In the genomic region with DNA sequence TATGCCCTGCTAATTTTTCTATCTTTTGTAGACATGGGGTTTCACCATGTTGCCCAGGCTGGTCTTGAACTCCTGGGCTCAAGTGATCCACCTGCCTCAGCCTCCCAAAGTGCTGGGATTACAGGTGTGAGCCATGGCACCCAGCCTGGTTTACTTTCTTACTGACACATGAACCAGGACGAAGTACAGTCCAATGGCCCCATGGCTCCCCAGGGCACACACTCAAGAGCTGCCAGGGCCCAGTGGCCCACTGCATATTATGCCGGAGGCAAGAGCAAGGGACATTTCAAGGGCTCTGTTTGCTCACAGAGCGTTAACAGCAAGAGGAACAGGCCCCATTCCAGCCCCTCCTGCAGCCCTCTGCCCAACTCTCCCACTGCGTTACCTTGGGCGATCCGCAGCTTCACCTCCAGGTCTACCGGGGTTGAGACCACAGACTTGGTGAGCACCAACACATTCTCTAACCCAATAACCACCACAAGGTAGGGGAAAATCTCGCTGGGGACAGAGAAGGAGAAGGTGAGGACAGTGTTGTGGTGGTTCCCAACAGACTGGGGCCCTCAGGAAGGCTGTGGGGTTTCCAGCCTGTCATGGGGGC, we compare ENCODE assay signal across 27 cellular contexts. TPM values are rescaled to one million over a fixed set of nuclear protein-coding genes. Genes with fewer than 3 reads are reported as not detected.
DNase-seq lines count a peak whose midpoint lies in the region; ATAC-seq, FAIRE-seq and TF ChIP-seq lines count a peak whose summit lies in the region.
"Had no signal": no experiment of that assay in that cellular context is flagged by ENCODE, and none has a peak within 500 bp of the region (broad histone marks: within the 10 kb centered on the region; RNA-seq: fewer than 3 reads in every experiment).

No MANE protein-coding gene starts in this region.

- H3K9me3 ChIP-seq in kidney (ENCODE audit: control insufficient read depth in 1 of 2, low read length in 2 of 2): no peaks in the 10 kb centered on the region
- H3K9me3 ChIP-seq: BLaER1, Caco-2, esophagus squamous epithelium, heart right ventricle, tibial nerve had no signal

- H3K4me1 Mint-ChIP-seq in stimulated activated naive CD8-positive, alpha-beta T cell treated with anti-CD3 and anti-CD28 coated beads, Interleukin-15, amount 100 ng/mL, for 72 hours: peaks cover 34% of the 10 kb centered on the region
- H3K4me1 Mint-ChIP-seq in T-helper 2 cell treated with Interferon-gamma antibody and Interleukin-4, amounts not matched to agents 5 μg/mL and 100 μg/mL, for 36 hours (ENCODE audit: low read depth): peaks cover 4% of the 10 kb centered on the region

- peak overlapping the region; percentile 38 to 76 for H3K27ac Mint-ChIP-seq in stimulated activated naive CD8-positive, alpha-beta T cell treated with anti-CD3 and anti-CD28 coated beads, Interleukin-15, amount 100 ng/mL, for 72 hours
- H3K27ac Mint-ChIP-seq in T-helper 2 cell treated with Interferon-gamma antibody and Interleukin-4, amounts not matched to agents 5 μg/mL and 100 μg/mL, for 36 hours: no peak overlapping the region
- H3K27ac Mint-ChIP-seq: dendritic cell treated with granulocyte-macrophage colony-stimulating factor and Interleukin-4, amounts not matched to agents 40 ng/mL and 50 ng/mL, for 4 days; memory B cell had no signal

- FAIRE-seq in kidney (lab: Jason Lieb, UNC): no peak
- FAIRE-seq: astrocyte, endometrium, K562 had no signal

- no peaks in the 10 kb centered on the region for H3K27me3 Mint-ChIP-seq in stimulated activated naive CD8-positive, alpha-beta T cell treated with anti-CD3 and anti-CD28 coated beads, Interleukin-15, amount 100 ng/mL, for 72 hours
- H3K27me3 Mint-ChIP-seq in T-helper 2 cell treated with Interferon-gamma antibody and Interleukin-4, amounts not matched to agents 5 μg/mL and 100 μg/mL, for 36 hours (ENCODE audit: low read depth): no peaks in the 10 kb centered on the region
- H3K27me3 Mint-ChIP-seq: activated CD4-positive, alpha-beta memory T cell treated with anti-CD3 and anti-CD28 coated beads, Interleukin-2, amount 10 ng/mL, durations not matched to agents 7 days and 5 days; dendritic cell treated with granulocyte-macrophage colony-stimulating factor and Interleukin-4, amounts not matched to agents 40 ng/mL and 50 ng/mL, for 4 days; memory B cell had no signal

- TF ChIP-seq CTCF in VCaP (conservative IDR thresholded peaks at IDR 0.05) (no peak), kidney (IDR thresholded peaks at IDR 0.05; ENCODE audit: borderline replicate concordance, extremely low read depth, insufficient read depth) (no peak)

- peaks cover 26 to 36% of the 10 kb centered on the region in 2 donors for H3K36me3 ChIP-seq in kidney (ENCODE audit: control insufficient read depth in 1 of 2, insufficient read depth in 2 of 2, low read length in 2 of 2)

- H3K4me3 Mint-ChIP-seq in stimulated activated naive CD8-positive, alpha-beta T cell treated with anti-CD3 and anti-CD28 coated beads, Interleukin-15, amount 100 ng/mL, for 72 hours: no peak overlapping the region
- no peak overlapping the region for H3K4me3 Mint-ChIP-seq in T-helper 2 cell treated with Interferon-gamma antibody and Interleukin-4, amounts not matched to agents 5 μg/mL and 100 μg/mL, for 36 hours
- H3K4me3 Mint-ChIP-seq: activated CD4-positive, alpha-beta memory T cell treated with anti-CD3 and anti-CD28 coated beads, Interleukin-2, amount 10 ng/mL, durations not matched to agents 7 days and 5 days; dendritic cell treated with granulocyte-macrophage colony-stimulating factor and Interleukin-4, amounts not matched to agents 40 ng/mL and 50 ng/mL, for 4 days; memory B cell had no signal

- H3K4me3 ChIP-seq in kidney (ENCODE audit: low read length in 2 of 2): no peak overlapping the region
- H3K4me3 ChIP-seq: BLaER1, esophagus squamous epithelium, heart right ventricle, K562, tibial nerve had no signal

- peaks cover 16% of the 10 kb centered on the region for H3K36me3 Mint-ChIP-seq in T-helper 2 cell treated with Interferon-gamma antibody and Interleukin-4, amounts not matched to agents 5 μg/mL and 100 μg/mL, for 36 hours (ENCODE audit: low read depth)

- DNase-seq in Right ventricle myocardium superior: peak; percentile 13
- no peak for DNase-seq in Right ventricle myocardium inferior (ENCODE audit: missing footprints)
- DNase-seq in kidney: peak; percentile 32
- DNase-seq in stimulated activated naive CD8-positive, alpha-beta T cell treated with anti-CD3 and anti-CD28 coated beads, Interleukin-15, amount 100 ng/mL, for 72 hours: no peak
- no peak for DNase-seq in stimulated activated CD4-positive, alpha-beta T cell treated with anti-CD3 and anti-CD28 coated beads, Interleukin-1b, Interleukin-23, amount 100 ng/mL, for 48 hours
- DNase-seq in T-helper 2 cell treated with Interferon-gamma antibody and Interleukin-4, amounts not matched to agents 5 μg/mL and 100 μg/mL, for 36 hours (ENCODE audit: low spot score): no peak
- DNase-seq: activated CD4-positive, alpha-beta memory T cell treated with anti-CD3 and anti-CD28 coated beads, Interleukin-2, amount 10 ng/mL, durations not matched to agents 7 days and 5 days; Caco-2; caudate nucleus; DND-41; esophagus squamous epithelium; foreskin melanocyte; heart right ventricle; NCI-H1105 treated with DMSO at 0.1 percent for 48 hours; NCI-H2081; NCI-H226; NCI-H774; T-helper 1 cell had no signal

- H3K27ac ChIP-seq in VCaP: 0 out of 2 replicates have a peak overlapping the region, but pooled peaks have one; percentile 66
- no peak overlapping the region for H3K27ac ChIP-seq in kidney (ENCODE audit: low read depth in 2 of 2, low read length in 2 of 2)
- H3K27ac ChIP-seq: BLaER1, esophagus squamous epithelium, tibial nerve had no signal

- no peaks in the 10 kb centered on the region for H3K9me3 Mint-ChIP-seq in stimulated activated naive CD8-positive, alpha-beta T cell treated with anti-CD3 and anti-CD28 coated beads, Interleukin-15, amount 100 ng/mL, for 72 hours
- no peaks in the 10 kb centered on the region for H3K9me3 Mint-ChIP-seq in T-helper 2 cell treated with Interferon-gamma antibody and Interleukin-4, amounts not matched to agents 5 μg/mL and 100 μg/mL, for 36 hours
- H3K9me3 Mint-ChIP-seq: activated CD4-positive, alpha-beta memory T cell treated with anti-CD3 and anti-CD28 coated beads, Interleukin-2, amount 10 ng/mL, durations not matched to agents 7 days and 5 days; dendritic cell treated with granulocyte-macrophage colony-stimulating factor and Interleukin-4, amounts not matched to agents 40 ng/mL and 50 ng/mL, for 4 days; memory B cell had no signal

- intact Hi-C loops in Right ventricle myocardium superior (cut with DNase I) (loop anchor here (5.0 kb wide), 1 partner anchor 54 kb away; a partner anchor contains a TSS), Right ventricle myocardium inferior (cut with DNase I) (no loop called here), kidney (cut with DNase I) (no loop called here)

- no peak overlapping the region for H3K9ac ChIP-seq in kidney (ENCODE audit: low read length in 2 of 2)
- H3K9ac ChIP-seq: BLaER1 had no signal

- no peak for ATAC-seq in Right ventricle myocardium superior (ENCODE audit: poor library complexity)
- ATAC-seq in Right ventricle myocardium inferior: no peak
- ATAC-seq in stimulated activated naive CD8-positive, alpha-beta T cell treated with anti-CD3 and anti-CD28 coated beads, Interleukin-15, amount 100 ng/mL, for 72 hours: no peak
- ATAC-seq: HCT116, heart right ventricle, K562 had no signal

- H3K4me1 ChIP-seq in kidney (ENCODE audit: control insufficient read depth in 1 of 2, insufficient read depth in 1 of 2, low read depth in 1 of 2, low read length in 2 of 2): peaks cover 13 to 20% of the 10 kb centered on the region in 2 donors

RNA-seq across cellular contexts. Expression of a gene that starts 42.8 kb away (rescaled TPM):
- 19.0 TPM for total RNA-seq in Right ventricle myocardium superior
- total RNA-seq in Right ventricle myocardium inferior: 21.1 TPM
- total RNA-seq in kidney: 48.5 TPM
- polyA plus RNA-seq in kidney (ENCODE audit: insufficient read depth, low read depth, low replicate concordance): 12.6 TPM

RNA-seq across cellular contexts. Expression of a gene that starts 52.1 kb away (rescaled TPM):
- total RNA-seq in Right ventricle myocardium superior (39.7 TPM), Right ventricle myocardium inferior (51.7 TPM), kidney (85.1 TPM)
- 47.3 TPM for polyA plus RNA-seq in kidney (ENCODE audit: insufficient read depth, low read depth, low replicate concordance)

Comparison
In these comparisons a context has a peak if more than half of its experiments do, and no peak if none do; other contexts are left out.
1. DNase-seq: peak in Right ventricle myocardium superior (single experiment) and kidney (single experiment); none in Right ventricle myocardium inferior (single experiment), stimulated activated naive CD8-positive, alpha-beta T cell treated with anti-CD3 and anti-CD28 coated beads, Interleukin-15, amount 100 ng/mL, for 72 hours (0 of 2), stimulated activated CD4-positive, alpha-beta T cell treated with anti-CD3 and anti-CD28 coated beads, Interleukin-1b, Interleukin-23, amount 100 ng/mL, for 48 hours (single experiment) and T-helper 2 cell treated with Interferon-gamma antibody and Interleukin-4, amounts not matched to agents 5 μg/mL and 100 μg/mL, for 36 hours (single experiment).